Comparison of ENCODE assay signal across 1 cellular context in the genomic region with DNA sequence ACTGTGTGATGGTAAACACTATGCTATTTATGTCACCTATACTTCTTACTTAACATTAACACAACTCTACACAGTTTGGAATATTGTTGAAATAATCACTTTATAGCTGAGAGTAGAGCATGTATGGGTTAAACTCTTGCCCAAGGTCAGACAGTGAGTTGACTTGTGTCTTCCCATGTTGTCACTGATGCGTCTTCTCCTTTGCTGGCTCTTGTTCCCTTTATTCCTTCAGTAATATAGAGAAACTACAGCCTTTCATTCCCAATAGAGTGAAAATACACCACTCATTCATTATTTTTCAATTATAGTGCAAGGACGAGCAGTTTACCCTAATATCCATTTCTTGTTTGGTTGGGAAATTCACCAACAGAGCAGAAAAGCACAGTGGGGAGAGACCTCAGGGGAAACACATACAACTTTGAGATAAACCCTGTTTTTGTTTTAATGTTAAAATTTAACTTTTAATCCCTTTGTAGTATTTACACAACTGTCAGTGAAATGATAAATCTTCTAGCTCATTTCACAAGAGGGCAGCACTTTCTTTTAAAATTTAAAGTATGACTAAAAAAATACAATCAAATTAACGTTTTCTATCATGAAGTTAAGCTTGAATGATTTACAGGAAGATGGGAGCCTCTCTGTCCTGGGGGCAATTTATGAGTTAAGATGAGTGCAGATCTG.
A peak's percentile ranks its signal among the peaks of the same experiment; 100 is the strongest.
TF ChIP-seq lines count a peak whose summit lies in the region.

No MANE protein-coding gene starts in this region.

TF ChIP-seq in HepG2, 621 proteins besides CTCF, POLR2A, EP300 and RAD21 (continued from another document):
- no peak for TF ChIP-seq ZBTB20 (CRISPR knock-in tag; IDR thresholded peaks at IDR 0.05; ENCODE audit: borderline replicate concordance, low read depth)
- peak; percentile 68 for TF ChIP-seq FOXO1 (CRISPR knock-in tag; IDR thresholded peaks at IDR 0.05)
- no peak for TF ChIP-seq GPN1 (CRISPR knock-in tag; IDR thresholded peaks at IDR 0.05; ENCODE audit: borderline replicate concordance)
- TF ChIP-seq KLF9 (CRISPR knock-in tag; IDR thresholded peaks at IDR 0.05; ENCODE audit: low read depth): peak; percentile 75
- TF ChIP-seq, protein P1, sequence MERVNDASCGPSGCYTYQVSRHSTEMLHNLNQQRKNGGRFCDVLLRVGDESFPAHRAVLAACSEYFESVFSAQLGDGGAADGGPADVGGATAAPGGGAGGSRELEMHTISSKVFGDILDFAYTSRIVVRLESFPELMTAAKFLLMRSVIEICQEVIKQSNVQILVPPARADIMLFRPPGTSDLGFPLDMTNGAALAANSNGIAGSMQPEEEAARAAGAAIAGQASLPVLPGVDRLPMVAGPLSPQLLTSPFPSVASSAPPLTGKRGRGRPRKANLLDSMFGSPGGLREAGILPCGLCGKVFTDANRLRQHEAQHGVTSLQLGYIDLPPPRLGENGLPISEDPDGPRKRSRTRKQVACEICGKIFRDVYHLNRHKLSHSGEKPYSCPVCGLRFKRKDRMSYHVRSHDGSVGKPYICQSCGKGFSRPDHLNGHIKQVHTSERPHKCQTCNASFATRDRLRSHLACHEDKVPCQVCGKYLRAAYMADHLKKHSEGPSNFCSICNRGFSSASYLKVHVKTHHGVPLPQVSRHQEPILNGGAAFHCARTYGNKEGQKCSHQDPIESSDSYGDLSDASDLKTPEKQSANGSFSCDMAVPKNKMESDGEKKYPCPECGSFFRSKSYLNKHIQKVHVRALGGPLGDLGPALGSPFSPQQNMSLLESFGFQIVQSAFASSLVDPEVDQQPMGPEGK (CRISPR knock-in tag; IDR thresholded peaks at IDR 0.05): peak; percentile 52; the same call in 1 of the 2 replicates
- TF ChIP-seq ATF5 (CRISPR knock-in tag; IDR thresholded peaks at IDR 0.05; ENCODE audit: low read depth): no peak
- no peak for TF ChIP-seq MBNL3 (CRISPR knock-in tag; conservative IDR thresholded peaks at IDR 0.05)
- TF ChIP-seq ZNF761 (CRISPR knock-in tag; conservative IDR thresholded peaks at IDR 0.05): no peak
- TF ChIP-seq, protein P2, sequence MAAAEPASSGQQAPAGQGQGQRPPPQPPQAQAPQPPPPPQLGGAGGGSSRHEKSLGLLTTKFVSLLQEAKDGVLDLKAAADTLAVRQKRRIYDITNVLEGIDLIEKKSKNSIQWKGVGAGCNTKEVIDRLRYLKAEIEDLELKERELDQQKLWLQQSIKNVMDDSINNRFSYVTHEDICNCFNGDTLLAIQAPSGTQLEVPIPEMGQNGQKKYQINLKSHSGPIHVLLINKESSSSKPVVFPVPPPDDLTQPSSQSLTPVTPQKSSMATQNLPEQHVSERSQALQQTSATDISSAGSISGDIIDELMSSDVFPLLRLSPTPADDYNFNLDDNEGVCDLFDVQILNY (CRISPR knock-in tag; conservative IDR thresholded peaks at IDR 0.05): no peak
- no peak for TF ChIP-seq ZNF781 (CRISPR knock-in tag; IDR thresholded peaks at IDR 0.05; ENCODE audit: borderline replicate concordance, not compliant biosample characterization)
- no peak for TF ChIP-seq ADNP (CRISPR knock-in tag; IDR thresholded peaks at IDR 0.05)
- TF ChIP-seq ZNF589 (CRISPR knock-in tag; conservative IDR thresholded peaks at IDR 0.05): no peak
- TF ChIP-seq, protein P3, sequence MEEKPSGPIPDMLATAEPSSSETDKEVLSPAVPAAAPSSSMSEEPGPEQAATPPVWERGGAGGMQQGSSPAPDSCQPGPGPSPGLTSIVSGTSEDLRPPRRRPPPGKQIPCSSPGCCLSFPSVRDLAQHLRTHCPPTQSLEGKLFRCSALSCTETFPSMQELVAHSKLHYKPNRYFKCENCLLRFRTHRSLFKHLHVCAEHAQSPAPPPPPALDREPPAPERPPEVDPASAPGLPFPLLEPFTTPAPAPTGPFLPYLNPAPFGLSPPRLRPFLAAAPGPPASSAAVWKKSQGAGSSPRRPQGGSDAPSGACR (CRISPR knock-in tag; IDR thresholded peaks at IDR 0.05): no peak
- no peak for TF ChIP-seq BRD4 (CRISPR knock-in tag; IDR thresholded peaks at IDR 0.05)
- TF ChIP-seq ZNF607 (CRISPR knock-in tag; IDR thresholded peaks at IDR 0.05; ENCODE audit: borderline replicate concordance): no peak
- TF ChIP-seq AHDC1 (CRISPR knock-in tag; IDR thresholded peaks at IDR 0.05; ENCODE audit: borderline replicate concordance): peak; percentile 72; the same call in 1 of the 2 replicates
- TF ChIP-seq NRL (CRISPR knock-in tag; IDR thresholded peaks at IDR 0.05; ENCODE audit: borderline replicate concordance): no peak
- no peak for TF ChIP-seq ZNF337 (CRISPR knock-in tag; IDR thresholded peaks at IDR 0.05; ENCODE audit: borderline replicate concordance, low read depth)
- TF ChIP-seq BRF2 (CRISPR knock-in tag; IDR thresholded peaks at IDR 0.05): no peak
- no peak for TF ChIP-seq ZBTB7B (CRISPR knock-in tag; IDR thresholded peaks at IDR 0.05)
